Comparison of ENCODE assay signal across 14 cellular contexts in genomic region chr7:41103331-41103730, GRCh38.
DNase-seq lines count a peak whose midpoint lies in the region; ATAC-seq and TF ChIP-seq lines count a peak whose summit lies in the region.
"Had no signal": no experiment of that assay in that cellular context is flagged by ENCODE, and none has a peak within 500 bp of the region (broad histone marks: within the 10 kb centered on the region; RNA-seq: fewer than 3 reads in every experiment).

No MANE protein-coding gene starts in this region.

- no peak overlapping the region for H2AFZ ChIP-seq in GM23248

- TF ChIP-seq POLR2A in transverse colon (IDR thresholded peaks at IDR 0.05) = no peak

- H3K9ac ChIP-seq in GM23248 = no peak overlapping the region
- H3K9ac ChIP-seq: SK-N-SH had no signal

- H3K27me3 ChIP-seq in GM23248 (replicated peaks; ENCODE audit: insufficient read depth) (no peaks in the 10 kb centered on the region), aorta (ENCODE audit: control insufficient read depth in 1 of 2, insufficient read depth in 2 of 2, low read length in 1 of 2) (no peaks in the 10 kb centered on the region), transverse colon (no peaks in the 10 kb centered on the region)
- H3K27me3 ChIP-seq: sigmoid colon had no signal

- H3K4me2 ChIP-seq in GM23248 (ENCODE audit: unreplicated experiment) = no peak overlapping the region
- H3K4me2 ChIP-seq: SK-N-SH had no signal

- H3K9me3 ChIP-seq in GM23248 (ENCODE audit: low read depth) (no peaks in the 10 kb centered on the region), aorta (ENCODE audit: control insufficient read depth, low read length) (peaks cover 2% of the 10 kb centered on the region), transverse colon (no peaks in the 10 kb centered on the region)
- H3K9me3 ChIP-seq: sigmoid colon, SK-N-SH had no signal

- H3K36me3 ChIP-seq in GM23248 (ENCODE audit: low read depth) (no peaks in the 10 kb centered on the region), aorta (ENCODE audit: control insufficient read depth in 1 of 2, insufficient read depth in 2 of 2, low read length in 1 of 2) (no peaks in the 10 kb centered on the region), transverse colon (no peaks in the 10 kb centered on the region)
- H3K36me3 ChIP-seq: sigmoid colon had no signal

- no peak overlapping the region for H3K27ac ChIP-seq in GM23248
- no peak overlapping the region for H3K27ac ChIP-seq in aorta (ENCODE audit: low read depth in 1 of 2, low read length in 2 of 2)
- H3K27ac ChIP-seq in transverse colon = no peak overlapping the region
- H3K27ac ChIP-seq: sigmoid colon had no signal

- ATAC-seq in GM18499 (IDR thresholded peaks at IDR 0.05; ENCODE audit: insufficient read depth, unreplicated experiment) = peak; percentile 52
- ATAC-seq in aorta (ENCODE audit: low FRiP score) = no peak

- DNase-seq in GM23248 (peak; percentile 34), M059J (ENCODE audit: low read depth) (peak; percentile 77), glomerular visceral epithelial cell (ENCODE audit: extremely low spot score) (peak; percentile 15), aorta (no peak), NCI-H2107 treated with DMSO at 0.1 percent for 48 hours (lab: John Stamatoyannopoulos, UW; ENCODE audit: unreplicated experiment) (no peak), NCI-H187 treated with DMSO at 0.1 percent for 48 hours (lab: John Stamatoyannopoulos, UW) (no peak), transverse colon (no peak)
- DNase-seq: activated T-cell treated with anti-CD3 and anti-CD28 coated beads, Interleukin-2, amount 50 U/mL, for 24 hours; effector memory CD4-positive, alpha-beta T cell; NCI-H1417 treated with DMSO at 0.1 percent for 48 hours; sigmoid colon; SK-N-SH; stimulated activated naive CD4-positive, alpha-beta T cell treated with Interleukin-2 at 50 U/mL for 16 hours had no signal

- H3K9me2 ChIP-seq in GM23248 (ENCODE audit: insufficient read depth) = no peaks in the 10 kb centered on the region
- H3K9me2 ChIP-seq: SK-N-SH had no signal

- in situ Hi-C loops in GM23248 (cut with MboI) (no loop called here), transverse colon (cut with MboI; ENCODE audit: low pct_ligation_motif_present in 1 of 4, low pct_unique_long_range_greater_than_20kb in 1 of 4, low sequenced_read_pairs in 3 of 4) (no loop called here)

- intact Hi-C loops in aorta (cut with DNase I) = no loop called here
- intact Hi-C loops in transverse colon (cut with DNase I; ENCODE audit: low total_unique reads) = no loop called here

- no peaks in the 10 kb centered on the region for H3K79me2 ChIP-seq in GM23248 (ENCODE audit: insufficient read depth)

- no peak for TF ChIP-seq EP300 in transverse colon (IDR thresholded peaks at IDR 0.05; ENCODE audit: low read depth)

- no peaks in the 10 kb centered on the region for H4K20me1 ChIP-seq in GM23248 (ENCODE audit: insufficient read depth)

- peaks cover 27% of the 10 kb centered on the region for H3K4me1 ChIP-seq in GM23248 (ENCODE audit: insufficient read depth)
- H3K4me1 ChIP-seq in aorta (ENCODE audit: control insufficient read depth in 1 of 2, insufficient read depth in 2 of 2, low read length in 2 of 2) = no peaks in the 10 kb centered on the region
- no peaks in the 10 kb centered on the region for H3K4me1 ChIP-seq in transverse colon
- H3K4me1 ChIP-seq: sigmoid colon had no signal

- no peak for TF ChIP-seq CTCF in transverse colon (IDR thresholded peaks at IDR 0.05)

- H3K4me3 ChIP-seq in GM23248 = no peak overlapping the region
- no peak overlapping the region for H3K4me3 ChIP-seq in aorta (ENCODE audit: low read length in 2 of 2)
- H3K4me3 ChIP-seq in transverse colon = no peak overlapping the region
- H3K4me3 ChIP-seq: sigmoid colon had no signal

- H3F3A ChIP-seq in GM23248 (ENCODE audit: insufficient read depth) = peaks cover 24% of the 10 kb centered on the region; the same call in 1 of the 2 replicates

Comparison
In these comparisons a context has a peak if more than half of its experiments do, and no peak if none do; other contexts are left out.
1. DNase-seq: peak in GM23248 (single experiment), M059J (single experiment) and glomerular visceral epithelial cell (single experiment); none in aorta (0 of 2), NCI-H2107 treated with DMSO at 0.1 percent for 48 hours (single experiment), NCI-H187 treated with DMSO at 0.1 percent for 48 hours (single experiment) and transverse colon (single experiment).